In genomic region chr7:155589001-155589980, GRCh38 we compare ENCODE assay signal across 1 cellular context.
TF ChIP-seq lines count a peak whose summit lies in the region.

No MANE protein-coding gene starts in this region.

TF ChIP-seq in H1, 55 proteins besides CTCF, POLR2A, EP300 and RAD21:
- no peak for TF ChIP-seq SP4 (IDR thresholded peaks at IDR 0.05; ENCODE audit: low read length)
- TF ChIP-seq POU5F1 (IDR thresholded peaks at IDR 0.05; ENCODE audit: low read depth, low read length), result no peak
- no peak for TF ChIP-seq BACH1 (IDR thresholded peaks at IDR 0.05; ENCODE audit: low read length)
TF ChIP-seq in H1: peak in this region for 0.
